Comparison of ENCODE assay signal across 19 cellular contexts in genomic region chr17:8673621-8674020, GRCh38. TPM values are rescaled to one million over a fixed set of nuclear protein-coding genes. Genes with fewer than 3 reads are reported as not detected.
DNase-seq lines count a peak whose midpoint lies in the region; ATAC-seq, FAIRE-seq and TF ChIP-seq lines count a peak whose summit lies in the region.
"Had no signal": no experiment of that assay in that cellular context is flagged by ENCODE, and none has a peak within 500 bp of the region (broad histone marks: within the 10 kb centered on the region; RNA-seq: fewer than 3 reads in every experiment).

No MANE protein-coding gene starts in this region.

- peaks cover 0 to 8% (median 0%) of the 10 kb centered on the region in 12 donors for H3K9me3 ChIP-seq in heart left ventricle

- H3K9me3 Mint-ChIP-seq in progenitor cell of endocrine pancreas (ENCODE audit: low read depth) (peaks cover 2% of the 10 kb centered on the region), MCF 10A (ENCODE audit: unreplicated experiment) (peaks cover 7% of the 10 kb centered on the region)
- H3K9me3 Mint-ChIP-seq: activated T-cell treated with anti-CD3 and anti-CD28 coated beads, Interleukin-2, amount 50 U/mL, for 24 hours; CD8-positive, alpha-beta memory T cell; stimulated activated effector memory CD8-positive, alpha-beta T cell treated with anti-CD3 and anti-CD28 coated beads, Interleukin-12 subunit alpha, Interleukin-12 subunit beta, amount 100 ng/mL, for 72 hours had no signal

- BruUV-seq in MCF 10A (replicated peaks; lab: Mats Ljungman, UMichigan) = no TSS peak

- H3K27me3 Mint-ChIP-seq in progenitor cell of endocrine pancreas (no peaks in the 10 kb centered on the region), MCF 10A (ENCODE audit: insufficient read depth, unreplicated experiment) (peaks cover 16% of the 10 kb centered on the region)

- no peaks in the 10 kb centered on the region for H3K27me3 ChIP-seq in heart left ventricle

- H3K36me3 ChIP-seq in heart left ventricle = no peaks in the 10 kb centered on the region

- peak overlapping the region; percentile 12 for H3K27ac Mint-ChIP-seq in progenitor cell of endocrine pancreas
- no peak overlapping the region for H3K27ac Mint-ChIP-seq in MCF 10A (ENCODE audit: low read depth, unreplicated experiment)
- H3K27ac Mint-ChIP-seq: activated T-cell treated with anti-CD3 and anti-CD28 coated beads, Interleukin-2, amount 50 U/mL, for 24 hours; CD8-positive, alpha-beta memory T cell; stimulated activated effector memory CD8-positive, alpha-beta T cell treated with anti-CD3 and anti-CD28 coated beads, Interleukin-12 subunit alpha, Interleukin-12 subunit beta, amount 100 ng/mL, for 72 hours had no signal

- no peak overlapping the region for H3K4me3 ChIP-seq in heart left ventricle

- DNase-seq in COLO829 (ENCODE audit: low spot score) (peak; percentile 99), heart left ventricle (peak in 4 of 5 donors; percentile 62 to 72 (median 72)), progenitor cell of endocrine pancreas (ENCODE audit: low spot score, unreplicated experiment) (no peak), HTR-8/SVneo (ENCODE audit: insufficient read length, low spot score) (no peak), MCF 10A (ENCODE audit: unreplicated experiment) (no peak), D721Med (ENCODE audit: insufficient read length, low spot score) (no peak), NCI-H524 (lab: John Stamatoyannopoulos, UW) (no peak)
- DNase-seq: activated T-cell treated with anti-CD3 and anti-CD28 coated beads, Interleukin-2, amount 50 U/mL, for 24 hours; amniotic stem cell; CD8-positive, alpha-beta memory T cell; effector CD8-positive, alpha-beta T cell; midbrain; NCI-H2029 treated with DMSO at 0.1 percent for 48 hours; stimulated activated CD4-positive, alpha-beta T cell treated with anti-CD3 and anti-CD28 coated beads, Interleukin-2, amount 100 ng/mL, for 48 hours; SW 1271 had no signal

- no peak for TF ChIP-seq CTCF in heart left ventricle (IDR thresholded peaks at IDR 0.05)
- TF ChIP-seq CTCF in progenitor cell of endocrine pancreas (IDR thresholded peaks at IDR 0.05; ENCODE audit: unreplicated experiment) = no peak
- TF ChIP-seq CTCF in MCF 10A (IDR thresholded peaks at IDR 0.05; ENCODE audit: unreplicated experiment) = no peak
- no peak for TF ChIP-seq CTCF in D721Med (IDR thresholded peaks at IDR 0.05; ENCODE audit: insufficient read depth, missing control alignments)

- intact Hi-C loops in heart left ventricle (cut with DNase I) (no loop called here), MCF 10A (cut with micrococcal nuclease) (no loop called here)

- CTCF ChIA-PET in MCF 10A (lab: Yijun Ruan, JAX) = interaction anchor here (0.6 kb wide), 1 partner anchor 37 kb away, joined by 3 read pairs; no protein-coding TSS in a partner anchor

- peak overlapping the region; percentile 26 to 96 (median 72) for H3K27ac ChIP-seq in heart left ventricle
- H3K27ac ChIP-seq: parathyroid adenoma had no signal

- H3K36me3 Mint-ChIP-seq in progenitor cell of endocrine pancreas (ENCODE audit: insufficient read depth) (peaks cover 1% of the 10 kb centered on the region), MCF 10A (ENCODE audit: insufficient read depth, unreplicated experiment) (no peaks in the 10 kb centered on the region)
- H3K36me3 Mint-ChIP-seq: stimulated activated effector memory CD8-positive, alpha-beta T cell treated with anti-CD3 and anti-CD28 coated beads, Interleukin-12 subunit alpha, Interleukin-12 subunit beta, amount 100 ng/mL, for 72 hours had no signal

- H3K4me1 ChIP-seq in heart left ventricle = peaks cover 0 to 36% (median 12%) of the 10 kb centered on the region in 12 donors
- H3K4me1 ChIP-seq: parathyroid adenoma had no signal

- peak; percentile 63 for ATAC-seq in SK-N-SH treated with all-trans-retinoic acid at 6 μM for 48 hours
- ATAC-seq in heart left ventricle = peak; percentile 77 to 85 (median 84)
- ATAC-seq: activated CD4-positive, CD25-positive, alpha-beta regulatory T cell treated with anti-CD3 and anti-CD28 coated beads, Interleukin-2, amount 50 U/mL, for 24 hours; stimulated activated effector memory CD8-positive, alpha-beta T cell treated with anti-CD3 and anti-CD28 coated beads, Interleukin-12 subunit alpha, Interleukin-12 subunit beta, amount 100 ng/mL, for 72 hours had no signal

- H3K4me3 Mint-ChIP-seq in progenitor cell of endocrine pancreas (ENCODE audit: low read depth) = no peak overlapping the region
- H3K4me3 Mint-ChIP-seq in MCF 10A (ENCODE audit: unreplicated experiment) = no peak overlapping the region
- H3K4me3 Mint-ChIP-seq: activated T-cell treated with anti-CD3 and anti-CD28 coated beads, Interleukin-2, amount 50 U/mL, for 24 hours; CD8-positive, alpha-beta memory T cell; stimulated activated effector memory CD8-positive, alpha-beta T cell treated with anti-CD3 and anti-CD28 coated beads, Interleukin-12 subunit alpha, Interleukin-12 subunit beta, amount 100 ng/mL, for 72 hours had no signal

- 34 to 58% (median 43%) methylated on average over 1 of the region's 1 CpG for WGBS in heart left ventricle, 4 donors

- POLR2A ChIA-PET in MCF 10A (lab: Yijun Ruan, JAX) = no interaction called here

- no peak for TF ChIP-seq POLR2A in heart left ventricle (IDR thresholded peaks at IDR 0.05)

- FAIRE-seq in HTR-8/SVneo (lab: Jason Lieb, UNC) (no peak), D721Med (lab: Jason Lieb, UNC) (no peak)

- H3K4me1 Mint-ChIP-seq in progenitor cell of endocrine pancreas (ENCODE audit: low read depth) (peaks cover 26% of the 10 kb centered on the region), MCF 10A (ENCODE audit: insufficient read depth, unreplicated experiment) (no peaks in the 10 kb centered on the region)
- H3K4me1 Mint-ChIP-seq: CD8-positive, alpha-beta memory T cell; stimulated activated effector memory CD8-positive, alpha-beta T cell treated with anti-CD3 and anti-CD28 coated beads, Interleukin-12 subunit alpha, Interleukin-12 subunit beta, amount 100 ng/mL, for 72 hours had no signal

TF ChIP-seq in SK-N-SH treated with all-trans-retinoic acid at 6 μM for 48 hours, 23 proteins besides CTCF, POLR2A, EP300 and RAD21 (continues in another document):
- TF ChIP-seq CSRNP3 (CRISPR knock-in tag; IDR thresholded peaks at IDR 0.05) = peak; percentile 94
- TF ChIP-seq TSHZ2 (CRISPR knock-in tag; IDR thresholded peaks at IDR 0.05) = peak; percentile 93
- no peak for TF ChIP-seq OSR1 (CRISPR knock-in tag; IDR thresholded peaks at IDR 0.05)
- TF ChIP-seq ZFP3 (CRISPR knock-in tag; IDR thresholded peaks at IDR 0.05) = peak; percentile 68; the same call in 1 of the 2 replicates
- TF ChIP-seq TCF4 (CRISPR knock-in tag; IDR thresholded peaks at IDR 0.05; ENCODE audit: borderline replicate concordance) = peak; percentile 90
- peak; percentile 92 for TF ChIP-seq GLIS3 (CRISPR knock-in tag; IDR thresholded peaks at IDR 0.05)
- peak; percentile 95 for TF ChIP-seq SNAI2 (CRISPR knock-in tag; IDR thresholded peaks at IDR 0.05)

RNA-seq across cellular contexts. Expression of gene MYH10, which starts 43.1 kb away (rescaled TPM):
- 10 to 100 TPM; 29.0 to 62.1 (median 40.8) TPM for total RNA-seq in heart left ventricle
- 10 to 100 TPM; 10.6 to 25.8 TPM for polyA plus RNA-seq in heart left ventricle
- 244 and 257 TPM in 2 replicates for total RNA-seq in progenitor cell of endocrine pancreas
- 43.0 and 43.4 TPM in 2 replicates for total RNA-seq in MCF 10A (2022)

Comparison
In these comparisons a context has a peak if more than half of its experiments do, and no peak if none do; other contexts are left out.
1. DNase-seq: peak in COLO829 (single experiment) and heart left ventricle (4 of 5); none in progenitor cell of endocrine pancreas (single experiment), HTR-8/SVneo (single experiment), MCF 10A (single experiment), D721Med (single experiment) and NCI-H524 (0 of 2).